Comparison of ENCODE assay signal across 9 cellular contexts in genomic region chr6:106512958-106513480, GRCh38.
DNase-seq lines count a peak whose midpoint lies in the region; ATAC-seq and TF ChIP-seq lines count a peak whose summit lies in the region.
"Had no signal": no experiment of that assay in that cellular context is flagged by ENCODE, and none has a peak within 500 bp of the region (broad histone marks: within the 10 kb centered on the region; RNA-seq: fewer than 3 reads in every experiment).

No MANE protein-coding gene starts in this region.

- no peaks in the 10 kb centered on the region for H3K36me3 ChIP-seq in BJ (ENCODE audit: control insufficient read depth, insufficient read depth, low read length)
- H3K36me3 ChIP-seq in brain microvascular endothelial cell (replicated peaks) = no peaks in the 10 kb centered on the region
- no peaks in the 10 kb centered on the region for H3K36me3 ChIP-seq in muscle layer of colon (ENCODE audit: insufficient read depth, low read length)
- H3K36me3 ChIP-seq: cardiac muscle cell had no signal

- H3K4me1 ChIP-seq in muscle layer of colon (ENCODE audit: insufficient read depth, low read length) = peaks cover 21% of the 10 kb centered on the region

- H3K27ac ChIP-seq in brain microvascular endothelial cell = no peak overlapping the region
- peak overlapping the region; percentile 61 for H3K27ac ChIP-seq in muscle layer of colon (ENCODE audit: low read depth, low read length)
- H3K27ac ChIP-seq: cardiac muscle cell had no signal

- TF ChIP-seq CTCF in BJ (IDR thresholded peaks at IDR 0.05; ENCODE audit: insufficient read depth, low read depth, low read length) = no peak
- no peak for TF ChIP-seq CTCF in brain microvascular endothelial cell (IDR thresholded peaks at IDR 0.05; ENCODE audit: low read depth, low read length, missing control alignments)
- TF ChIP-seq CTCF in GM20000 (IDR thresholded peaks at IDR 0.05; ENCODE audit: extremely low read depth, missing control alignments) = no peak

- POLR2A ChIA-PET in BJ (lab: Charles Lee) = interaction anchor here (0.6 kb wide), 1 partner anchor 26 kb away, joined by 3 read pairs; no protein-coding TSS in a partner anchor

- H3K9ac ChIP-seq in muscle layer of colon (ENCODE audit: low read length) = peak overlapping the region; percentile 4

- CTCF ChIA-PET in BJ (lab: Yijun Ruan, JAX) = interaction anchor here (0.6 to 1.5 kb wide), 3 partner anchors 18 to 116 kb away, joined by 3 to 5 read pairs (median 3); no protein-coding TSS in a partner anchor

- peaks cover 9% of the 10 kb centered on the region for H3K27me3 ChIP-seq in BJ (ENCODE audit: control insufficient read depth, insufficient read depth, low read length)
- H3K27me3 ChIP-seq in brain microvascular endothelial cell (replicated peaks) = peaks cover 17% of the 10 kb centered on the region
- H3K27me3 ChIP-seq in muscle layer of colon (ENCODE audit: control insufficient read depth in 1 of 2, insufficient read depth in 2 of 2, low read length in 2 of 2) = peaks cover 4 to 38% of the 10 kb centered on the region in 2 donors

- H3K4me3 ChIP-seq in BJ (ENCODE audit: low read depth, low read length) (peak overlapping the region; percentile 70), brain microvascular endothelial cell (ENCODE audit: low read depth, low read length) (peak overlapping the region; percentile 73), muscle layer of colon (ENCODE audit: low read depth in 1 of 2, low read length in 2 of 2) (peak overlapping the region; percentile 78 to 96)

- DNase-seq in BJ (ENCODE audit: low read depth) = no peak
- DNase-seq in brain microvascular endothelial cell = no peak
- no peak for DNase-seq in NCI-H345 treated with DMSO at 0.1 percent for 48 hours (lab: John Stamatoyannopoulos, UW; ENCODE audit: unreplicated experiment)
- DNase-seq in NCI-H748 treated with DMSO at 0.1 percent for 48 hours (lab: John Stamatoyannopoulos, UW) = no peak
- no peak for DNase-seq in GM20000 (ENCODE audit: low spot score)

- peak; percentile 2 for ATAC-seq in HG02840 (IDR thresholded peaks at IDR 0.05; ENCODE audit: low FRiP score, unreplicated experiment)
- no peak for ATAC-seq in GM18873 (IDR thresholded peaks at IDR 0.05; ENCODE audit: low FRiP score, unreplicated experiment)

- in situ Hi-C loops in brain microvascular endothelial cell (cut with HindIII; ENCODE audit: low pct_ligation_motif_present, low sequenced_read_pairs) = no loop called here

- H3K9me3 ChIP-seq in muscle layer of colon (ENCODE audit: low read length) = no peaks in the 10 kb centered on the region
